Comparison of ENCODE assay signal across 25 cellular contexts in genomic region chr4:182724414-182724813, GRCh38.
DNase-seq lines count a peak whose midpoint lies in the region; ATAC-seq and TF ChIP-seq lines count a peak whose summit lies in the region.
"Had no signal": no experiment of that assay in that cellular context is flagged by ENCODE, and none has a peak within 500 bp of the region (broad histone marks: within the 10 kb centered on the region; RNA-seq: fewer than 3 reads in every experiment).

No MANE protein-coding gene starts in this region.

- H3K4me1 Mint-ChIP-seq in CD4-positive, alpha-beta T cell (ENCODE audit: low read depth), result no peaks in the 10 kb centered on the region
- no peaks in the 10 kb centered on the region for H3K4me1 Mint-ChIP-seq in activated T-helper 17 cell treated with anti-CD3 and anti-CD28 coated beads, Interleukin-2, amount 50 U/mL, for 72 hours
- H3K4me1 Mint-ChIP-seq: activated B cell treated with CpG ODN at 0.5 μM for 24 hours; activated CD4-positive, alpha-beta memory T cell treated with anti-CD3 and anti-CD28 coated beads, Interleukin-2, amount 10 ng/mL, durations not matched to agents 7 days and 5 days; CD8-positive, alpha-beta memory T cell; stimulated activated memory B cell treated with anti-CD40 and anti-IgM and Interleukin-4, amounts not matched to agents 10 μg/mL and 1 μg/mL and 100 μg/mL, for 72 hours had no signal

- DNase-seq in AG08395 (ENCODE audit: low spot score) (peak; percentile 21), GM04504 (ENCODE audit: low read depth) (peak; percentile 35), NCI-H2081 treated with DMSO at 0.1 percent for 48 hours (lab: John Stamatoyannopoulos, UW) (peak; percentile 79), epithelial cell of esophagus (ENCODE audit: low read depth) (peak; percentile 27), medulla oblongata (ENCODE audit: extremely low spot score) (no peak)
- DNase-seq in CD4-positive, alpha-beta T cell, result no peak
- DNase-seq: activated B cell treated with CpG ODN at 0.5 μM for 24 hours; activated CD4-positive, alpha-beta memory T cell treated with anti-CD3 and anti-CD28 coated beads, Interleukin-2, amount 10 ng/mL, durations not matched to agents 7 days and 5 days; activated naive CD4-positive, alpha-beta T cell; activated T-cell treated with anti-CD3 and anti-CD28 coated beads for 4 hours; CD8-positive, alpha-beta memory T cell; DMS79 treated with DMSO at 0.1 percent for 48 hours; dorsolateral prefrontal cortex; left cardiac atrium; NCI-H345; Peyer's patch; testis had no signal

- CTCF ChIA-PET in CD4-positive, alpha-beta T cell (lab: Charles Lee), result no interaction called here

- no peak for ATAC-seq in CD4-positive, alpha-beta T cell (ENCODE audit: poor library complexity)
- no peak for ATAC-seq in activated T-helper 17 cell treated with anti-CD3 and anti-CD28 coated beads, Interleukin-2, amount 50 U/mL, for 72 hours (replicated peaks)
- no peak for ATAC-seq in HG03460 (IDR thresholded peaks at IDR 0.05; ENCODE audit: unreplicated experiment)
- ATAC-seq: left cardiac atrium; natural killer cell treated with Interleukin-12 subunit alpha and Interleukin-12 subunit beta and Interleukin-15 and Interleukin-18, amount 100 ng/mL, for 72 hours; stimulated activated memory B cell treated with anti-CD40 and anti-IgM and Interleukin-4, amounts not matched to agents 10 μg/mL and 1 μg/mL and 100 μg/mL, for 72 hours had no signal

- H3K27ac Mint-ChIP-seq in CD4-positive, alpha-beta T cell, result no peak overlapping the region
- H3K27ac Mint-ChIP-seq in activated T-helper 17 cell treated with anti-CD3 and anti-CD28 coated beads, Interleukin-2, amount 50 U/mL, for 72 hours, result no peak overlapping the region
- H3K27ac Mint-ChIP-seq: activated B cell treated with CpG ODN at 0.5 μM for 24 hours; activated CD4-positive, alpha-beta memory T cell treated with anti-CD3 and anti-CD28 coated beads, Interleukin-2, amount 10 ng/mL, durations not matched to agents 7 days and 5 days; CD8-positive, alpha-beta memory T cell; mesothelial cell of epicardium; natural killer cell treated with Interleukin-12 subunit alpha and Interleukin-12 subunit beta and Interleukin-15 and Interleukin-18, amount 100 ng/mL, for 72 hours; stimulated activated memory B cell treated with anti-CD40 and anti-IgM and Interleukin-4, amounts not matched to agents 10 μg/mL and 1 μg/mL and 100 μg/mL, for 72 hours had no signal

- H3K27ac ChIP-seq in CD4-positive, alpha-beta T cell (ENCODE audit: low read depth, low read length), result no peak overlapping the region
- H3K27ac ChIP-seq: dorsolateral prefrontal cortex, parathyroid adenoma, Peyer's patch, SK-N-MC, testis, vagina had no signal

- POLR2A ChIA-PET in CD4-positive, alpha-beta T cell (lab: Charles Lee), result no interaction called here

- H3K9me3 Mint-ChIP-seq in CD4-positive, alpha-beta T cell, result no peaks in the 10 kb centered on the region
- H3K9me3 Mint-ChIP-seq in activated T-helper 17 cell treated with anti-CD3 and anti-CD28 coated beads, Interleukin-2, amount 50 U/mL, for 72 hours, result no peaks in the 10 kb centered on the region
- H3K9me3 Mint-ChIP-seq: activated B cell treated with CpG ODN at 0.5 μM for 24 hours; activated CD4-positive, alpha-beta memory T cell treated with anti-CD3 and anti-CD28 coated beads, Interleukin-2, amount 10 ng/mL, durations not matched to agents 7 days and 5 days; CD8-positive, alpha-beta memory T cell; mesothelial cell of epicardium; natural killer cell treated with Interleukin-12 subunit alpha and Interleukin-12 subunit beta and Interleukin-15 and Interleukin-18, amount 100 ng/mL, for 72 hours; stimulated activated memory B cell treated with anti-CD40 and anti-IgM and Interleukin-4, amounts not matched to agents 10 μg/mL and 1 μg/mL and 100 μg/mL, for 72 hours had no signal

- intact Hi-C loops in CD4-positive, alpha-beta T cell (cut with DNase I, micrococcal nuclease), result no loop called here

- no peak overlapping the region for H3K4me3 ChIP-seq in epithelial cell of esophagus (ENCODE audit: low read length)
- H3K4me3 ChIP-seq: dorsolateral prefrontal cortex, Peyer's patch, SK-N-MC, testis, vagina had no signal

- H3K4me3 Mint-ChIP-seq in CD4-positive, alpha-beta T cell, result no peak overlapping the region
- no peak overlapping the region for H3K4me3 Mint-ChIP-seq in activated T-helper 17 cell treated with anti-CD3 and anti-CD28 coated beads, Interleukin-2, amount 50 U/mL, for 72 hours
- H3K4me3 Mint-ChIP-seq: activated B cell treated with CpG ODN at 0.5 μM for 24 hours; activated CD4-positive, alpha-beta memory T cell treated with anti-CD3 and anti-CD28 coated beads, Interleukin-2, amount 10 ng/mL, durations not matched to agents 7 days and 5 days; CD8-positive, alpha-beta memory T cell; mesothelial cell of epicardium; natural killer cell treated with Interleukin-12 subunit alpha and Interleukin-12 subunit beta and Interleukin-15 and Interleukin-18, amount 100 ng/mL, for 72 hours; stimulated activated memory B cell treated with anti-CD40 and anti-IgM and Interleukin-4, amounts not matched to agents 10 μg/mL and 1 μg/mL and 100 μg/mL, for 72 hours had no signal

- H3K9me3 ChIP-seq in CD4-positive, alpha-beta T cell (ENCODE audit: control insufficient read depth, low read length), result no peaks in the 10 kb centered on the region
- H3K9me3 ChIP-seq: Peyer's patch, testis, vagina had no signal

- no peak for TF ChIP-seq CTCF in epithelial cell of esophagus (IDR thresholded peaks at IDR 0.05; ENCODE audit: insufficient read depth, low read depth, low read length, missing control alignments)
- TF ChIP-seq CTCF in CD4-positive, alpha-beta T cell (IDR thresholded peaks at IDR 0.05), result no peak

- H3K27me3 ChIP-seq in CD4-positive, alpha-beta T cell (ENCODE audit: control insufficient read depth, insufficient read depth, low read length), result no peaks in the 10 kb centered on the region
- H3K27me3 ChIP-seq: dorsolateral prefrontal cortex, Peyer's patch, testis, vagina had no signal

- H3K36me3 Mint-ChIP-seq in CD4-positive, alpha-beta T cell (ENCODE audit: low read depth), result no peaks in the 10 kb centered on the region
- no peaks in the 10 kb centered on the region for H3K36me3 Mint-ChIP-seq in activated T-helper 17 cell treated with anti-CD3 and anti-CD28 coated beads, Interleukin-2, amount 50 U/mL, for 72 hours (ENCODE audit: low read depth)
- H3K36me3 Mint-ChIP-seq: CD8-positive, alpha-beta memory T cell; natural killer cell treated with Interleukin-12 subunit alpha and Interleukin-12 subunit beta and Interleukin-15 and Interleukin-18, amount 100 ng/mL, for 72 hours; stimulated activated memory B cell treated with anti-CD40 and anti-IgM and Interleukin-4, amounts not matched to agents 10 μg/mL and 1 μg/mL and 100 μg/mL, for 72 hours had no signal

- peaks cover 5% of the 10 kb centered on the region for H3K27me3 Mint-ChIP-seq in CD4-positive, alpha-beta T cell
- peaks cover 5% of the 10 kb centered on the region for H3K27me3 Mint-ChIP-seq in activated T-helper 17 cell treated with anti-CD3 and anti-CD28 coated beads, Interleukin-2, amount 50 U/mL, for 72 hours
- H3K27me3 Mint-ChIP-seq: activated B cell treated with CpG ODN at 0.5 μM for 24 hours had no signal

Comparison
In these comparisons a context has a peak if more than half of its experiments do, and no peak if none do; other contexts are left out.
1. DNase-seq: peak in AG08395 (single experiment), GM04504 (single experiment), NCI-H2081 treated with DMSO at 0.1 percent for 48 hours (single experiment) and epithelial cell of esophagus (single experiment); none in medulla oblongata (single experiment) and CD4-positive, alpha-beta T cell (0 of 10).